In the genomic region with DNA sequence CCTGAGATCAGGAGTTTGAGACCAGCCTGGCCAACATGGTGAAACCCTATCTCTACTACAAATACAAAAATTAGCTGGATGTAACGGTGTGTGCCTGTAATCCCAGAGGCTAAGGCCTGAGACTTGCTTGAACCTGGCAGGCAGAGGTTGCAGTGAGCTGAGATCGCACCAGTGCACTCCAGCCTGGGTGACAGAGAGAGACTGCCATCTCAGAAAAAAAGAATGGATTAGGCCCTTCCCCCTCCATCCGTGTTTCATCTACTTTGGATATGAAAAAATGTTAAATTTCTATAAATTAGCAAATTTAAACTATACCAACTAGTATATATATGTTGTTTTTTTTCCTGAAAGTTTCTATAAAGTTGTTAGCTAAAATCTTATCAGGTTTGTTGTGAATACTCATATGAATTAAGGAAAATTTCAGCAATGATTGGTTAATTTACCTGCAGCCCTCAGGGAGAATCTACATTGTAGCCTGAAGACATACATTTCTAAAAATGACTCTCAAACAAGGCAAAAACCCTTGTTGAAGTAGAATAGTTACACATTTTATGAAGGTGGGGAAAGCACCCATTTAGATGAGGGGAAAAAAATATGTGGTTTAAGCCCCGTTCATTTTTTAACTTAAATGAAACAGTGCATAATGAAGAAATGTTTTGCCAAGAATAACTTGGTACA, we compare ENCODE assay signal across 1 cellular context.
TF ChIP-seq lines count a peak whose summit lies in the region.

No MANE protein-coding gene starts in this region.

TF ChIP-seq in SK-N-SH, 30 proteins besides CTCF, POLR2A, EP300 and RAD21 (continued from another document):
- TF ChIP-seq, protein P1, sequence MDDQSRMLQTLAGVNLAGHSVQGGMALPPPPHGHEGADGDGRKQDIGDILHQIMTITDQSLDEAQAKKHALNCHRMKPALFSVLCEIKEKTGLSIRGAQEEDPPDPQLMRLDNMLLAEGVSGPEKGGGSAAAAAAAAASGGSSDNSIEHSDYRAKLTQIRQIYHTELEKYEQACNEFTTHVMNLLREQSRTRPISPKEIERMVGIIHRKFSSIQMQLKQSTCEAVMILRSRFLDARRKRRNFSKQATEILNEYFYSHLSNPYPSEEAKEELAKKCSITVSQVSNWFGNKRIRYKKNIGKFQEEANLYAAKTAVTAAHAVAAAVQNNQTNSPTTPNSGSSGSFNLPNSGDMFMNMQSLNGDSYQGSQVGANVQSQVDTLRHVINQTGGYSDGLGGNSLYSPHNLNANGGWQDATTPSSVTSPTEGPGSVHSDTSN (IDR thresholded peaks at IDR 0.05): no peak
- TF ChIP-seq TAF1 (IDR thresholded peaks at IDR 0.05; ENCODE audit: borderline replicate concordance, low read depth, low read length) (no peak), SMC3 (IDR thresholded peaks at IDR 0.05; ENCODE audit: low read depth, low read length) (no peak), GABPA (IDR thresholded peaks at IDR 0.05; ENCODE audit: low read depth) (no peak), JUND (IDR thresholded peaks at IDR 0.05) (no peak), ELF1 (IDR thresholded peaks at IDR 0.05) (no peak), MEF2A (IDR thresholded peaks at IDR 0.05; ENCODE audit: borderline replicate concordance, low read depth) (no peak)
- TF ChIP-seq, protein P2, sequence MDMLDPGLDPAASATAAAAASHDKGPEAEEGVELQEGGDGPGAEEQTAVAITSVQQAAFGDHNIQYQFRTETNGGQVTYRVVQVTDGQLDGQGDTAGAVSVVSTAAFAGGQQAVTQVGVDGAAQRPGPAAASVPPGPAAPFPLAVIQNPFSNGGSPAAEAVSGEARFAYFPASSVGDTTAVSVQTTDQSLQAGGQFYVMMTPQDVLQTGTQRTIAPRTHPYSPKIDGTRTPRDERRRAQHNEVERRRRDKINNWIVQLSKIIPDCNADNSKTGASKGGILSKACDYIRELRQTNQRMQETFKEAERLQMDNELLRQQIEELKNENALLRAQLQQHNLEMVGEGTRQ (IDR thresholded peaks at IDR 0.05; ENCODE audit: borderline replicate concordance, low read depth, low read length): no peak
- TF ChIP-seq, protein P3, sequence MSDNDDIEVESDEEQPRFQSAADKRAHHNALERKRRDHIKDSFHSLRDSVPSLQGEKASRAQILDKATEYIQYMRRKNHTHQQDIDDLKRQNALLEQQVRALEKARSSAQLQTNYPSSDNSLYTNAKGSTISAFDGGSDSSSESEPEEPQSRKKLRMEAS (IDR thresholded peaks at IDR 0.05; ENCODE audit: low read depth): no peak
